1 cellular context compared by ENCODE assay signal in genomic region chr11:22331771-22332170, GRCh38.
TF ChIP-seq lines count a peak whose summit lies in the region.

No MANE protein-coding gene starts in this region.

TF ChIP-seq in A549, 52 proteins besides CTCF, POLR2A, EP300 and RAD21:
- TF ChIP-seq HOXB13 (CRISPR knock-in tag; IDR thresholded peaks at IDR 0.05; ENCODE audit: low read depth) (no peak), FOSL2 (IDR thresholded peaks at IDR 0.05) (no peak), FOSL2 (CRISPR knock-in tag; IDR thresholded peaks at IDR 0.05) (no peak)
